In the genomic region with DNA sequence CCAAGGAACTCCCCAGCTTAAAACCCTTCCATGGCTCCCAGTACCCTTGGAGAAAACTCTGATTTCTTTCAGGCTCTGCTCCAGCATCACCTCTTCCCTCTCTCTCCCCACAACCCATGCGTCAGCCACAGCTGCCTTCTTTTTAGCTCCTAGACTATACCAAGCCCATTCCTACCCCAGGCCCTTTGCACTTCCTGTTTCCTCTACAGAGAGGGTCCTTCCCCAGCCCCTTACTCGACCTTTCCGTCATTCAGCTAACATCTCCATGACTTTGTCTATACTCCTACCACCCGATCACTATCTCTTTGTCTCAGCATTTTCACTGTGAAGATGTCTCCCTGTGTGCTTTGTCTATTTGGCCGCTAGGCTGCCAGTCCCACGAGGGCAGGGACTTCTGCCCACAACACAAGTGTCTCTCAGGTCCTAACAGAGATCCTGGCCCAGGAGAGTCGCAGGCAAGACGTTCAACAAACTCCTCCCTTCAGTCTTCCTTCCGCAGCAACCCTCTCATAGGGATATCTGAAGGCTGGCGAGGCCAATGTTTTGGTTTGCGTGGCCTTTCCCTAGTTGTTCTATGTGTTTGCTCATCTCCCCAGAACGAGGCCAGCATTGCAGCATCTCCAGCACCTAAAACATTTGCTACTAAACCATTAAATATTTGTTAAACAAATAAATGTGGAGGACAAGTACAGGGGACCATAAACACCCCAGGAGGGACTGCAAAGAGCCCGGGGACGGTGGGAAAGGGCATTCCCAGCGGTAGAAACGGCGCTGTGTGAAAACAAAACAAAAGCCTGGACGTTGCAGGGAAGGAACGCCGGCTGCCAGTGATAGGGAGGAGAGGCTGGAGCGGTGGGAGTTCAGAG, we compare ENCODE assay signal across 9 cellular contexts. TPM values are rescaled to one million over a fixed set of nuclear protein-coding genes. Genes with fewer than 3 reads are reported as not detected.
DNase-seq lines count a peak whose midpoint lies in the region; ATAC-seq and TF ChIP-seq lines count a peak whose summit lies in the region.
"Had no signal": no experiment of that assay in that cellular context is flagged by ENCODE, and none has a peak within 500 bp of the region (broad histone marks: within the 10 kb centered on the region; RNA-seq: fewer than 3 reads in every experiment).

No MANE protein-coding gene starts in this region.

- H3K36me3 Mint-ChIP-seq in naive thymus-derived CD4-positive, alpha-beta T cell = peaks cover 3 to 11% (median 7%) of the 10 kb centered on the region in 5 donors

- H3K36me3 ChIP-seq in BJ (ENCODE audit: control insufficient read depth, insufficient read depth, low read length) (no peaks in the 10 kb centered on the region), H7 (replicated peaks; ENCODE audit: control insufficient read depth, insufficient read depth, low read length) (no peaks in the 10 kb centered on the region), brain microvascular endothelial cell (replicated peaks) (no peaks in the 10 kb centered on the region)
- H3K36me3 ChIP-seq in naive thymus-derived CD4-positive, alpha-beta T cell (ENCODE audit: control insufficient read depth in 2 of 3, insufficient read depth in 3 of 3, low read length in 3 of 3) = no peaks in the 10 kb centered on the region

- H3K27me3 ChIP-seq in BJ (ENCODE audit: control insufficient read depth, insufficient read depth, low read length) (no peaks in the 10 kb centered on the region), H7 (ENCODE audit: control insufficient read depth, insufficient read depth, low read length) (peaks cover 6% of the 10 kb centered on the region), brain microvascular endothelial cell (replicated peaks) (no peaks in the 10 kb centered on the region)
- H3K27me3 ChIP-seq in naive thymus-derived CD4-positive, alpha-beta T cell (ENCODE audit: control insufficient read depth in 2 of 2, insufficient read depth in 2 of 2, low read length in 2 of 2) = peaks cover 13 to 17% of the 10 kb centered on the region in 2 donors

- POLR2A ChIA-PET in BJ (lab: Charles Lee) = no interaction called here
- POLR2A ChIA-PET in naive thymus-derived CD4-positive, alpha-beta T cell (lab: Charles Lee) = interaction anchor here (0.7 kb wide), 1 partner anchor 548 kb away, joined by 3 read pairs; no protein-coding TSS in a partner anchor

- CTCF ChIA-PET in BJ (lab: Yijun Ruan, JAX) = no interaction called here
- CTCF ChIA-PET in naive thymus-derived CD4-positive, alpha-beta T cell (lab: Charles Lee) = no interaction called here

- peaks cover 0 to 10% (median 6%) of the 10 kb centered on the region in 11 donors for H3K9me3 Mint-ChIP-seq in naive thymus-derived CD4-positive, alpha-beta T cell

- H3K4me3 Mint-ChIP-seq in naive thymus-derived CD4-positive, alpha-beta T cell = peak overlapping the region in 9 of 10 donors; percentile 28 to 79 (median 58)

- H3K27ac Mint-ChIP-seq in naive thymus-derived CD4-positive, alpha-beta T cell = peak overlapping the region in 2 of 9 donors; percentile 30 to 39

- H3K27me3 Mint-ChIP-seq in naive thymus-derived CD4-positive, alpha-beta T cell = peaks cover 29 to 53% (median 36%) of the 10 kb centered on the region in 5 donors

- in situ Hi-C loops in brain microvascular endothelial cell (cut with HindIII; ENCODE audit: low pct_ligation_motif_present, low sequenced_read_pairs) = no loop called here

- DNase-seq in BJ (ENCODE audit: low read depth) (no peak), H7 (no peak), brain microvascular endothelial cell (peak; percentile 14), NCI-H1048 (lab: John Stamatoyannopoulos, UW) (no peak), SKM-1 (lab: John Stamatoyannopoulos, UW; ENCODE audit: unreplicated experiment) (no peak)
- no peak for DNase-seq in naive thymus-derived CD4-positive, alpha-beta T cell
- no peak for DNase-seq in activated CD4-positive, CD25-positive, alpha-beta regulatory T cell treated with anti-CD3 and anti-CD28 coated beads, Interleukin-2, amount 50 U/mL, for 72 hours
- DNase-seq: Kasumi-1 had no signal

- no peak overlapping the region for H3K27ac ChIP-seq in brain microvascular endothelial cell
- no peak overlapping the region for H3K27ac ChIP-seq in naive thymus-derived CD4-positive, alpha-beta T cell (ENCODE audit: low read depth, low read length)

- peaks cover 18 to 42% (median 26%) of the 10 kb centered on the region in 7 donors for H3K4me1 Mint-ChIP-seq in naive thymus-derived CD4-positive, alpha-beta T cell

- H3K9me3 ChIP-seq in naive thymus-derived CD4-positive, alpha-beta T cell (ENCODE audit: control insufficient read depth in 2 of 3, low read length in 3 of 3) = no peaks in the 10 kb centered on the region

- no peak for TF ChIP-seq CTCF in BJ (IDR thresholded peaks at IDR 0.05; ENCODE audit: insufficient read depth, low read depth, low read length)
- peak; percentile 42 for TF ChIP-seq CTCF in brain microvascular endothelial cell (IDR thresholded peaks at IDR 0.05; ENCODE audit: low read depth, low read length, missing control alignments)

- no peak for ATAC-seq in naive thymus-derived CD4-positive, alpha-beta T cell
- ATAC-seq in HG03378 (IDR thresholded peaks at IDR 0.05; ENCODE audit: unreplicated experiment) = no peak

- H3K4me3 ChIP-seq in BJ (ENCODE audit: low read depth, low read length) (peak overlapping the region; percentile 32), H7 (ENCODE audit: insufficient read depth, low read depth, low read length) (peak overlapping the region; percentile 23; the same call in 1 of the 2 replicates), brain microvascular endothelial cell (ENCODE audit: low read depth, low read length) (peak overlapping the region; percentile 34)
- no peak overlapping the region for H3K4me3 ChIP-seq in naive thymus-derived CD4-positive, alpha-beta T cell (ENCODE audit: low read length)

- H3K4me1 ChIP-seq in naive thymus-derived CD4-positive, alpha-beta T cell (ENCODE audit: control insufficient read depth in 2 of 2, insufficient read depth in 2 of 2, low read length in 2 of 2) = peaks cover 4 to 18% of the 10 kb centered on the region in 2 donors

- intact Hi-C loops in naive thymus-derived CD4-positive, alpha-beta T cell (cut with micrococcal nuclease) = loop anchor here in 1 of 2 donors (10.0 kb wide), 1 partner anchor 251 kb away; the partner anchor contains the start of gene PSMC4

RNA-seq across cellular contexts. Expression of gene CCNP, which starts 0.8 kb away (rescaled TPM):
- polyA plus RNA-seq in BJ (2011; rRNA removed) = 0.06 and 0.17 TPM in 2 replicates
- polyA minus RNA-seq in BJ (2011; rRNA and poly(A)+ RNA removed) = 0.09 TPM in 1 of 2 replicates, not detected in the other
- 0.87 TPM in 1 of 2 replicates, not detected in the other for total RNA-seq in H7 (2014; rRNA removed; shearing (Covaris generic))
- 1 to 10 TPM in 4 of 5 experiments, under 1 TPM in 1; 0.29 to 2.5 (median 1.5) TPM for total RNA-seq in naive thymus-derived CD4-positive, alpha-beta T cell
- not detected for polyA plus RNA-seq in naive thymus-derived CD4-positive, alpha-beta T cell

RNA-seq across cellular contexts. Expression of gene TTC9B, which starts 7.5 kb away (rescaled TPM):
- not detected in 2 replicates for polyA plus RNA-seq in BJ (2011; rRNA removed)
- not detected in 2 replicates for polyA minus RNA-seq in BJ (2011; rRNA and poly(A)+ RNA removed)
- not detected in 2 replicates for total RNA-seq in H7 (2014; rRNA removed; shearing (Covaris generic))
- total RNA-seq in naive thymus-derived CD4-positive, alpha-beta T cell = not detected
- not detected for polyA plus RNA-seq in naive thymus-derived CD4-positive, alpha-beta T cell

RNA-seq across cellular contexts. Expression of gene MAP3K10, which starts 34.4 kb away (rescaled TPM):
- 3.6 and 3.7 TPM in 2 replicates for polyA plus RNA-seq in BJ (2011; rRNA removed)
- polyA minus RNA-seq in BJ (2011; rRNA and poly(A)+ RNA removed) = 4.8 and 8.3 TPM in 2 replicates
- total RNA-seq in H7 (2014; rRNA removed; shearing (Covaris generic)) = 16.7 and 24.5 TPM in 2 replicates
- 10 to 100 TPM; 22.3 to 31.5 (median 27.0) TPM for total RNA-seq in naive thymus-derived CD4-positive, alpha-beta T cell
- under 1 TPM; 0.09 to 0.52 TPM for polyA plus RNA-seq in naive thymus-derived CD4-positive, alpha-beta T cell

RNA-seq across cellular contexts. Expression of gene AKT2, which starts 59.5 kb away (rescaled TPM):
- polyA plus RNA-seq in BJ (2011; rRNA removed) = 113 and 162 TPM in 2 replicates
- polyA minus RNA-seq in BJ (2011; rRNA and poly(A)+ RNA removed) = 96.1 and 154 TPM in 2 replicates
- 112 and 126 TPM in 2 replicates for total RNA-seq in H7 (2014; rRNA removed; shearing (Covaris generic))
- 100 to 1,000 TPM; 149 to 220 (median 183) TPM for total RNA-seq in naive thymus-derived CD4-positive, alpha-beta T cell
- polyA plus RNA-seq in naive thymus-derived CD4-positive, alpha-beta T cell = 10 to 100 TPM; 22.5 to 38.4 TPM
